8 cellular contexts compared by ENCODE assay signal in the genomic region with DNA sequence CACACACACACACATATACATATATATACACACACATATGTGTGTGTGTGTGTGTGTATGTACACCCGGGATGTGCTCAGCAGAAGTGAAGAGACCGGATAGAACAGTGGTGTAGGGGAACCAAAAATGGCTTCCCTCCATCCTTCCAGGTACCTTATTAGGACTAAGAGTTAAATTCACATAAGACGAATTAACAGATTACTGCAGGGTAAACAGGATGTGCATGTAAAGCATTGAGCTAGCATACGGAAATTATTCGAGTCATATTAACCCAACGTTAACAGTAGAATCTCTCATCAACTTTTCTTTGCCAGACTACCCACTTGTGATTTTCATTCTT. TPM values are rescaled to one million over a fixed set of nuclear protein-coding genes. Genes with fewer than 3 reads are reported as not detected.
A peak's percentile ranks its signal among the peaks of the same experiment; 100 is the strongest.
DNase-seq lines count a peak whose midpoint lies in the region; ATAC-seq and TF ChIP-seq lines count a peak whose summit lies in the region.

No MANE protein-coding gene starts in this region.

- no peak overlapping the region for H3K27ac Mint-ChIP-seq in Caco-2 (ENCODE audit: unreplicated experiment)
- no peak overlapping the region for H3K27ac Mint-ChIP-seq in dendritic cell treated with granulocyte-macrophage colony-stimulating factor and Interleukin-4, amounts not matched to agents 40 ng/mL and 50 ng/mL, for 4 days

- H3K9ac ChIP-seq in neural cell (ENCODE audit: low read length): peak overlapping the region; percentile 80

- no peaks in the 10 kb centered on the region for H3K9me3 Mint-ChIP-seq in Caco-2 (ENCODE audit: unreplicated experiment)
- no peaks in the 10 kb centered on the region for H3K9me3 Mint-ChIP-seq in dendritic cell treated with granulocyte-macrophage colony-stimulating factor and Interleukin-4, amounts not matched to agents 40 ng/mL and 50 ng/mL, for 4 days

- no peaks in the 10 kb centered on the region for H3K9me2 ChIP-seq in neural cell (ENCODE audit: insufficient read depth, low read length)

- H3F3A ChIP-seq in neural cell (ENCODE audit: insufficient read depth, low read length, poor library complexity, severe bottlenecking): no peaks in the 10 kb centered on the region

- no peaks in the 10 kb centered on the region for H4K20me1 ChIP-seq in neural cell (ENCODE audit: insufficient read depth)

- DNase-seq in Caco-2 (no peak), LHCN-M2 (ENCODE audit: low read depth) (peak; percentile 13), NCI-H2196 (lab: John Stamatoyannopoulos, UW; ENCODE audit: unreplicated experiment) (no peak), AG08396 (ENCODE audit: low spot score) (no peak)

- POLR2A ChIA-PET in Caco-2 (lab: Charles Lee): interaction anchor here (2.4 kb wide), 1 partner anchor 35 kb away, joined by 55 read pairs; the partner anchor contains the start of gene FAM210B

- H3K79me2 ChIP-seq in neural cell (replicated peaks; ENCODE audit: insufficient read depth, low read length): peaks cover 33% of the 10 kb centered on the region

- H3K9me3 ChIP-seq in Caco-2: no peaks in the 10 kb centered on the region
- no peaks in the 10 kb centered on the region for H3K9me3 ChIP-seq in neural cell (ENCODE audit: low read length)

- no peak overlapping the region for H3K4me3 Mint-ChIP-seq in Caco-2 (ENCODE audit: unreplicated experiment)
- peak overlapping the region; percentile 48 for H3K4me3 Mint-ChIP-seq in dendritic cell treated with granulocyte-macrophage colony-stimulating factor and Interleukin-4, amounts not matched to agents 40 ng/mL and 50 ng/mL, for 4 days

- ATAC-seq in HG02759 (IDR thresholded peaks at IDR 0.05; ENCODE audit: unreplicated experiment) (no peak), GM18520 (IDR thresholded peaks at IDR 0.05; ENCODE audit: unreplicated experiment) (no peak)

- no TSS peak for BruUV-seq in Caco-2 (replicated peaks; lab: Mats Ljungman, UMichigan)

- peaks cover 13% of the 10 kb centered on the region for H3K4me1 ChIP-seq in Caco-2

- no peak for TF ChIP-seq RAD21 in neural cell (conservative IDR thresholded peaks at IDR 0.05)

- H3K4me3 ChIP-seq in Caco-2 (ENCODE audit: low read depth, low read length): peak overlapping the region; percentile 80
- peak overlapping the region; percentile 87 for H3K4me3 ChIP-seq in neural cell (ENCODE audit: low read length)

- no peaks in the 10 kb centered on the region for H3K27me3 Mint-ChIP-seq in Caco-2 (ENCODE audit: insufficient read depth, unreplicated experiment)
- no peaks in the 10 kb centered on the region for H3K27me3 Mint-ChIP-seq in dendritic cell treated with granulocyte-macrophage colony-stimulating factor and Interleukin-4, amounts not matched to agents 40 ng/mL and 50 ng/mL, for 4 days

- peak overlapping the region; percentile 71 for H3K4me2 ChIP-seq in neural cell (ENCODE audit: low read length)

- H3K27ac ChIP-seq in neural cell (ENCODE audit: low read length): peak overlapping the region; percentile 86

- TF ChIP-seq EP300 in neural cell (conservative IDR thresholded peaks at IDR 0.05; ENCODE audit: poor library complexity, severe bottlenecking): no peak

- H3K4me1 Mint-ChIP-seq in Caco-2 (ENCODE audit: low read depth, unreplicated experiment): peaks cover 17% of the 10 kb centered on the region
- peaks cover 18% of the 10 kb centered on the region for H3K4me1 Mint-ChIP-seq in dendritic cell treated with granulocyte-macrophage colony-stimulating factor and Interleukin-4, amounts not matched to agents 40 ng/mL and 50 ng/mL, for 4 days (ENCODE audit: low read depth)

- H3K36me3 ChIP-seq in Caco-2 (ENCODE audit: control insufficient read depth, insufficient read depth, low read length): peaks cover 9% of the 10 kb centered on the region
- peaks cover 12% of the 10 kb centered on the region for H3K36me3 ChIP-seq in neural cell (ENCODE audit: insufficient read depth, low read length)

- TF ChIP-seq CTCF in Caco-2 (IDR thresholded peaks at IDR 0.05; ENCODE audit: insufficient read depth in 1 of 2, low read depth in 1 of 2, low read length in 1 of 2, severe bottlenecking in 1 of 2, unreplicated experiment in 1 of 2) (no peak), neural cell (IDR thresholded peaks at IDR 0.05; ENCODE audit: poor library complexity, severe bottlenecking) (no peak)

- intact Hi-C loops in Caco-2 (cut with micrococcal nuclease; ENCODE audit: unreplicated experiment): loop anchor here (2.0 kb wide), 1 partner anchor 186 kb away; no protein-coding TSS in a partner anchor
- intact Hi-C loops in dendritic cell treated with granulocyte-macrophage colony-stimulating factor and Interleukin-4, amounts not matched to agents 40 ng/mL and 50 ng/mL, for 4 days (cut with micrococcal nuclease): loop anchor here (10.0 kb wide), 1 partner anchor 182 kb away; no protein-coding TSS in a partner anchor

- peaks cover 31% of the 10 kb centered on the region for H3K36me3 Mint-ChIP-seq in Caco-2 (ENCODE audit: insufficient read depth, unreplicated experiment)
- peaks cover 54% of the 10 kb centered on the region for H3K36me3 Mint-ChIP-seq in dendritic cell treated with granulocyte-macrophage colony-stimulating factor and Interleukin-4, amounts not matched to agents 40 ng/mL and 50 ng/mL, for 4 days (ENCODE audit: low read depth)

- H3K27me3 ChIP-seq in Caco-2 (replicated peaks; ENCODE audit: control insufficient read depth, insufficient read depth, low read length): no peaks in the 10 kb centered on the region
- no peaks in the 10 kb centered on the region for H3K27me3 ChIP-seq in neural cell (ENCODE audit: insufficient read depth, low read depth, low read length)

- CTCF ChIA-PET in Caco-2 (lab: Charles Lee): interaction anchor here (0.6 to 2.0 kb wide), 2 partner anchors 19 to 319 kb away, joined by 5 to 15 read pairs; partner anchors contain the start of gene CASS4

- peak overlapping the region; percentile 66 for H2AFZ ChIP-seq in neural cell (ENCODE audit: low read depth, low read length)

TF ChIP-seq in neural cell, 6 proteins besides CTCF, POLR2A, EP300 and RAD21:
- TF ChIP-seq EZH2 (IDR thresholded peaks at IDR 0.05; ENCODE audit: borderline replicate concordance, insufficient read depth, low read length, poor library complexity, severe bottlenecking): no peak
- no peak for TF ChIP-seq POLR2AphosphoS5 (IDR thresholded peaks at IDR 0.05)
- TF ChIP-seq, protein P1, sequence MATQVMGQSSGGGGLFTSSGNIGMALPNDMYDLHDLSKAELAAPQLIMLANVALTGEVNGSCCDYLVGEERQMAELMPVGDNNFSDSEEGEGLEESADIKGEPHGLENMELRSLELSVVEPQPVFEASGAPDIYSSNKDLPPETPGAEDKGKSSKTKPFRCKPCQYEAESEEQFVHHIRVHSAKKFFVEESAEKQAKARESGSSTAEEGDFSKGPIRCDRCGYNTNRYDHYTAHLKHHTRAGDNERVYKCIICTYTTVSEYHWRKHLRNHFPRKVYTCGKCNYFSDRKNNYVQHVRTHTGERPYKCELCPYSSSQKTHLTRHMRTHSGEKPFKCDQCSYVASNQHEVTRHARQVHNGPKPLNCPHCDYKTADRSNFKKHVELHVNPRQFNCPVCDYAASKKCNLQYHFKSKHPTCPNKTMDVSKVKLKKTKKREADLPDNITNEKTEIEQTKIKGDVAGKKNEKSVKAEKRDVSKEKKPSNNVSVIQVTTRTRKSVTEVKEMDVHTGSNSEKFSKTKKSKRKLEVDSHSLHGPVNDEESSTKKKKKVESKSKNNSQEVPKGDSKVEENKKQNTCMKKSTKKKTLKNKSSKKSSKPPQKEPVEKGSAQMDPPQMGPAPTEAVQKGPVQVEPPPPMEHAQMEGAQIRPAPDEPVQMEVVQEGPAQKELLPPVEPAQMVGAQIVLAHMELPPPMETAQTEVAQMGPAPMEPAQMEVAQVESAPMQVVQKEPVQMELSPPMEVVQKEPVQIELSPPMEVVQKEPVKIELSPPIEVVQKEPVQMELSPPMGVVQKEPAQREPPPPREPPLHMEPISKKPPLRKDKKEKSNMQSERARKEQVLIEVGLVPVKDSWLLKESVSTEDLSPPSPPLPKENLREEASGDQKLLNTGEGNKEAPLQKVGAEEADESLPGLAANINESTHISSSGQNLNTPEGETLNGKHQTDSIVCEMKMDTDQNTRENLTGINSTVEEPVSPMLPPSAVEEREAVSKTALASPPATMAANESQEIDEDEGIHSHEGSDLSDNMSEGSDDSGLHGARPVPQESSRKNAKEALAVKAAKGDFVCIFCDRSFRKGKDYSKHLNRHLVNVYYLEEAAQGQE (IDR thresholded peaks at IDR 0.05; ENCODE audit: borderline replicate concordance): no peak
- no peak for TF ChIP-seq MXI1 (conservative IDR thresholded peaks at IDR 0.05; ENCODE audit: poor library complexity, severe bottlenecking)
- no peak for TF ChIP-seq TAF1 (IDR thresholded peaks at IDR 0.05; ENCODE audit: low read depth)
- TF ChIP-seq SMC3 (conservative IDR thresholded peaks at IDR 0.05; ENCODE audit: poor library complexity): no peak

RNA-seq across cellular contexts. Expression of gene CSTF1, which starts 0.7 kb away (rescaled TPM):
- total RNA-seq in Caco-2 (2022): 97.0 and 101 TPM in 2 replicates
- total RNA-seq in LHCN-M2 (2014; rRNA removed): 46.5 and 54.4 TPM in 2 replicates
- 28.4 TPM for polyA plus RNA-seq in LHCN-M2 (2012)
- 19.6 and 24.0 TPM in 2 replicates for polyA plus RNA-seq in neural cell
- 42.1 and 47.1 TPM in 2 replicates for polyA minus RNA-seq in neural cell

RNA-seq across cellular contexts. Expression of gene AURKA, which starts 1.1 kb away (rescaled TPM):
- total RNA-seq in Caco-2 (2022): 216 and 233 TPM in 2 replicates
- total RNA-seq in LHCN-M2 (2014; rRNA removed): 117 and 130 TPM in 2 replicates
- polyA plus RNA-seq in LHCN-M2 (2012): 37.3 TPM
- 2.5 and 4.7 TPM in 2 replicates for polyA plus RNA-seq in neural cell
- 6.6 and 9.0 TPM in 2 replicates for polyA minus RNA-seq in neural cell

RNA-seq across cellular contexts. Expression of gene CASS4, which starts 19.0 kb away (rescaled TPM):
- total RNA-seq in Caco-2 (2022): 0.64 and 0.67 TPM in 2 replicates
- 1.2 and 3.8 TPM in 2 replicates for total RNA-seq in LHCN-M2 (2014; rRNA removed)
- polyA plus RNA-seq in LHCN-M2 (2012): 0.96 TPM
- polyA plus RNA-seq in neural cell: 0.56 TPM in 1 of 2 replicates, not detected in the other
- 0.23 TPM in 1 of 2 replicates, not detected in the other for polyA minus RNA-seq in neural cell

RNA-seq across cellular contexts. Expression of gene FAM210B, which starts 34.3 kb away (rescaled TPM):
- total RNA-seq in Caco-2 (2022) (20.5 and 21.1 TPM in 2 replicates), LHCN-M2 (2014; rRNA removed) (31.6 and 42.4 TPM in 2 replicates)
- polyA plus RNA-seq in LHCN-M2 (2012): 24.2 TPM
- 6.6 and 7.3 TPM in 2 replicates for polyA plus RNA-seq in neural cell
- 6.6 and 8.5 TPM in 2 replicates for polyA minus RNA-seq in neural cell
